20 cellular contexts compared by ENCODE assay signal in the genomic region with DNA sequence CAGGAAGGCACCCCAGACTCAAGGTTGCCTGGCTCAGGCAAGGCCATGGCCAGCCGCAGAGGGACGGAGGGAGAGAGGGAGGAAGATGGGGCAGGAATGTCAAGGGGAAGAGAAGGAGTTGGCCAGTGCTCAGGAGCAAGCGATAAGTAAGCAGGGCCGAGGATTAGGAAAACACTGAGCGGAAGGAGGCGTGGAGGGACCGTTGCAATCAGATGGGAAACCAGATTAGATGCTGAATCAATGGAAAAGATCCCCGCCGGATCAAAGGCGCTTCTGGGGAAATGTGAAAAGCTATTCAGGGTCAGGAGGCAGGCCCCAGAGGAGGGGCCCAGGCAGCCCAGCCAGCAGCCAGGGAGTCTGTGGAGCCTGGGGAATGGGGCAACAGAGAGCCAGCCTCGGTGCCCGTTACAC. TPM values are rescaled to one million over a fixed set of nuclear protein-coding genes. Genes with fewer than 3 reads are reported as not detected.
"Had no signal": no experiment of that assay in that cellular context is flagged by ENCODE, and none has a peak within 500 bp of the region (broad histone marks: within the 10 kb centered on the region; RNA-seq: fewer than 3 reads in every experiment).

No MANE protein-coding gene starts in this region.

- H3K4me1 ChIP-seq: colonic mucosa had no signal

- H3K4me3 ChIP-seq: colonic mucosa, gastroesophageal sphincter, heart left ventricle, mucosa of descending colon had no signal

- H3K36me3 ChIP-seq: colonic mucosa, gastroesophageal sphincter, heart left ventricle had no signal

- ATAC-seq: activated CD4-positive, alpha-beta T cell treated with anti-CD3 and anti-CD28 coated beads for 36 hours; gastroesophageal sphincter; left lobe of liver; mucosa of descending colon had no signal

- H3K27me3 ChIP-seq: colonic mucosa, heart left ventricle had no signal

- H3K27ac ChIP-seq: colonic mucosa, epithelial cell of prostate, gastroesophageal sphincter had no signal

- DNase-seq: activated B cell treated with CpG ODN at 0.5 μM for 24 hours; activated CD4-positive, alpha-beta T cell treated with anti-CD3 and anti-CD28 coated beads for 36 hours; activated CD4-positive, alpha-beta T cell treated with anti-CD3 and anti-CD28 coated beads, Interleukin-2, amount 50 U/mL, for 4 hours; activated CD8-positive, alpha-beta memory T cell treated with anti-CD3 and anti-CD28 coated beads for 24 hours; activated CD8-positive, alpha-beta memory T cell treated with anti-CD3 and anti-CD28 coated beads, Interleukin-2, amount 50 U/mL, for 4 hours; activated naive CD4-positive, alpha-beta T cell; activated T-cell treated with anti-CD3 and anti-CD28 coated beads, Interleukin-2, amount 50 U/mL, for 24 hours; colonic mucosa; endodermal cell; heart left ventricle; mucosa of descending colon; nephron progenitor cell; stimulated activated CD4-positive, alpha-beta T cell treated with anti-CD3 and anti-CD28 coated beads, Interleukin-4, amount 100 ng/mL, for 24 hours; stimulated activated naive CD4-positive, alpha-beta T cell treated with Interleukin-2 at 50 U/mL for 16 hours; T1000 had no signal

- H3K9me3 ChIP-seq: colonic mucosa, gastroesophageal sphincter, heart left ventricle, mucosa of descending colon had no signal

RNA-seq across cellular contexts. Expression of gene MYEOV, which starts 26.6 kb away (rescaled TPM):
- total RNA-seq: activated CD4-positive, alpha-beta T cell treated with anti-CD3 and anti-CD28 coated beads for 36 hours; astrocyte; endodermal cell; gastroesophageal sphincter; urinary bladder had no signal
